In the genomic region with DNA sequence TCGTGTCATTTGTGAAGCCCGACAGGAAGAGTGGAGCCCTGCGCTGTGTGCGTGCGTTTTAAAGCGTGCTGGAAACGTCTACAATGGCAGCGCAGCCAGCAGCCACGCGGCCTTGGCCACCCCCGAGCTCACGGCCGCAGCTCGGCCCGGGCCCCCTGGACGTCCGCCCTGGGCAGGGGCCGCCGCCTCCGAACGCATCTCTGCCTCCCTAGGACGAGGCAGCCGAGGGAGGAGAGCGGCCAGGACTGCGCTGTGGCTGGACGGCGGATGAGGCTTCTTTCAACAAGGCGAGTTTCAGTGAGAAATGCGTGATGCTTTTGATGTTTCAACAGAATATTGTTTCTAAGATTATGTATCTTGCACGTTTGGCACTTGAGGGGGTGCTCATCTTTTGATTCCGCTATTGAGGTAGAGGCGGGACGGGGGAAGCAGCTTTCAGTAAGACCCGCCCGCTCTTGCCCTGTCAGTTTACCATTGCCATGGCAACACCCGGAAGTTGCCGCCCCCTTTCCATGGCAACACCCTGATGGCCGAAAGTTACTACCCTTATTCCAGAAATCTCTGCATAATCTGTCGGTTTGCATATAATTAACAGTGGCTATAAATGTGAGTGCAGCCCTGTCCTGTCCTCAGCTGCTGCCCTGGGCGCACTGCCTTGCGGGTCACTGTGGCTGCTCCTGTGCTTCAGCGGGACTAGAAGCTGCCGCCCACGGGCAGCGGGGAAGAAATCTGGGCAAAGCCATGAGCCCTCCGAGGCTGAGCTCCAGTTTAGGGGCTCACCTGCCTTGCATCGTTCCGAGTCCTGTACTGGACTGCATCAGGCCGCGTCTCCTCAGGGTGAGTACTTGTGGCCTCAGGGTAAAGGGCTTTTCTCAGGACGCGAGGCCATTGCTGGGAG, we compare ENCODE assay signal across 8 cellular contexts. TPM values are rescaled to one million over a fixed set of nuclear protein-coding genes. Genes with fewer than 3 reads are reported as not detected.
DNase-seq lines count a peak whose midpoint lies in the region; ATAC-seq and TF ChIP-seq lines count a peak whose summit lies in the region.

No MANE protein-coding gene starts in this region.

- no peaks in the 10 kb centered on the region for H3K27me3 ChIP-seq in SU-DHL-6 (ENCODE audit: low read length)
- no peaks in the 10 kb centered on the region for H3K27me3 ChIP-seq in rectal smooth muscle tissue (ENCODE audit: control insufficient read depth, insufficient read depth, low read length)
- H3K27me3 ChIP-seq in vagina = no peaks in the 10 kb centered on the region

- H3K79me2 ChIP-seq in SU-DHL-6 (ENCODE audit: insufficient read depth, low read length) = no peaks in the 10 kb centered on the region

- no peaks in the 10 kb centered on the region for H3F3A ChIP-seq in SU-DHL-6 (ENCODE audit: insufficient read depth)

- H3K4me1 ChIP-seq in rectal smooth muscle tissue (ENCODE audit: control insufficient read depth, insufficient read depth, low read length) (no peaks in the 10 kb centered on the region), vagina (peaks cover 6% of the 10 kb centered on the region)

- DNase-seq in DMS114 treated with DMSO at 0.1 percent for 48 hours (lab: John Stamatoyannopoulos, UW; ENCODE audit: unreplicated experiment) (peak; percentile 77), LHCN-M2 (ENCODE audit: low read depth) (peak; percentile 83), amygdala (lab: John Stamatoyannopoulos, UW) (peak in 55 of 56 donors; percentile 10 to 94 (median 78)), left ventricle myocardium superior (peak; percentile 86), vagina (ENCODE audit: extremely low spot score in 2 of 2) (no peak)

- intact Hi-C loops in left ventricle myocardium superior (cut with micrococcal nuclease) (no loop called here), vagina (cut with DNase I) (no loop called here)

- no peaks in the 10 kb centered on the region for H3K9me2 ChIP-seq in SU-DHL-6 (replicated peaks; ENCODE audit: insufficient read depth, low read length)

- H3K27ac ChIP-seq in SU-DHL-6 (ENCODE audit: low read depth, low read length) = no peak overlapping the region
- H3K27ac ChIP-seq in rectal smooth muscle tissue (ENCODE audit: low read depth, low read length) = no peak overlapping the region
- peak overlapping the region; percentile 51 for H3K27ac ChIP-seq in vagina

- H3K9ac ChIP-seq in SU-DHL-6 (ENCODE audit: low read length) (peak overlapping the region; percentile 27), rectal smooth muscle tissue (ENCODE audit: low read length) (no peak overlapping the region)

- H4K20me1 ChIP-seq in SU-DHL-6 (ENCODE audit: low read depth, low read length) = no peaks in the 10 kb centered on the region

- ATAC-seq in GM21529 (IDR thresholded peaks at IDR 0.05; ENCODE audit: unreplicated experiment) (peak; percentile 88), left ventricle myocardium superior (peak; percentile 94)

- H3K9me3 ChIP-seq in SU-DHL-6 (ENCODE audit: insufficient read depth, low read length) (no peaks in the 10 kb centered on the region), vagina (no peaks in the 10 kb centered on the region)

- H2AFZ ChIP-seq in SU-DHL-6 (ENCODE audit: low read depth, low read length, severe bottlenecking) = no peak overlapping the region

- H3K4me2 ChIP-seq in SU-DHL-6 (ENCODE audit: low read depth, low read length, poor library complexity, severe bottlenecking) = peak overlapping the region; percentile 49

- TF ChIP-seq POLR2A in vagina (IDR thresholded peaks at IDR 0.05) = no peak

- no peak for TF ChIP-seq CTCF in SU-DHL-6 (IDR thresholded peaks at IDR 0.05; ENCODE audit: insufficient read depth, low read length, poor library complexity, severe bottlenecking)
- TF ChIP-seq CTCF in vagina (IDR thresholded peaks at IDR 0.05) = no peak

- H3K4me3 ChIP-seq in SU-DHL-6 (ENCODE audit: insufficient read depth, low read length, poor library complexity, severe bottlenecking) (peak overlapping the region; percentile 30), rectal smooth muscle tissue (ENCODE audit: low read length) (peak overlapping the region; percentile 73), vagina (peak overlapping the region; percentile 56 to 67)

- no peaks in the 10 kb centered on the region for H3K36me3 ChIP-seq in SU-DHL-6 (ENCODE audit: low read length)
- no peaks in the 10 kb centered on the region for H3K36me3 ChIP-seq in rectal smooth muscle tissue (ENCODE audit: control insufficient read depth, insufficient read depth, low read length)
- H3K36me3 ChIP-seq in vagina = no peaks in the 10 kb centered on the region

RNA-seq across cellular contexts. Expression of gene ADNP2, which starts 38.6 kb away (rescaled TPM):
- 13.3 and 15.6 TPM in 2 replicates for total RNA-seq in LHCN-M2 (2014; rRNA removed)
- 5.0 TPM for polyA plus RNA-seq in LHCN-M2 (2012)
- 7.1 TPM for total RNA-seq in left ventricle myocardium superior
- 21.4 TPM for total RNA-seq in vagina

Comparison
In these comparisons a context has a peak if more than half of its experiments do, and no peak if none do; other contexts are left out.
1. DNase-seq: peak in DMS114 treated with DMSO at 0.1 percent for 48 hours (single experiment), LHCN-M2 (single experiment), amygdala (55 of 56) and left ventricle myocardium superior (single experiment); none in vagina (0 of 2).
2. Peak in every context shown above with its lines, with median percentiles within 50 percentile points of each other: H3K4me3 ChIP-seq.